ENCODE assay signal across 8 cellular contexts in genomic region chr10:35642023-35642792, GRCh38. TPM values are rescaled to one million over a fixed set of nuclear protein-coding genes. Genes with fewer than 3 reads are reported as not detected.
DNase-seq lines count a peak whose midpoint lies in the region; ATAC-seq and TF ChIP-seq lines count a peak whose summit lies in the region.

TSS of gene FZD8 (minus strand) at chr10:35642296. CDS start at chr10:35641429, 867 bp downstream.

- H3K4me1 Mint-ChIP-seq in neural crest cell = peaks cover 30% of the 10 kb centered on the region
- peaks cover 46% of the 10 kb centered on the region for H3K4me1 Mint-ChIP-seq in stimulated activated naive CD8-positive, alpha-beta T cell treated with anti-CD3 and anti-CD28 coated beads, Interleukin-15, amount 100 ng/mL, for 72 hours

- peak within 1 kb of the TSS; percentile 16 for H3K27ac Mint-ChIP-seq in neural crest cell (ENCODE audit: unreplicated experiment)
- H3K27ac Mint-ChIP-seq in stimulated activated naive CD8-positive, alpha-beta T cell treated with anti-CD3 and anti-CD28 coated beads, Interleukin-15, amount 100 ng/mL, for 72 hours = no peak within 1 kb of the TSS

- peak within 1 kb of the TSS; percentile 93 for H3K4me3 Mint-ChIP-seq in neural crest cell
- H3K4me3 Mint-ChIP-seq in stimulated activated naive CD8-positive, alpha-beta T cell treated with anti-CD3 and anti-CD28 coated beads, Interleukin-15, amount 100 ng/mL, for 72 hours = peak within 1 kb of the TSS; percentile 77 to 85

- no peaks in the 10 kb centered on the region for H3K9me3 ChIP-seq in HUES64 (ENCODE audit: insufficient read depth, low read depth, low read length)
- no peaks in the 10 kb centered on the region for H3K9me3 ChIP-seq in Peyer's patch

- H3K27ac ChIP-seq in HUES64 (ENCODE audit: low read depth, low read length) (peak within 1 kb of the TSS; percentile 79; the same call in 1 of the 2 replicates), Peyer's patch (peak within 1 kb of the TSS; percentile 63 to 87 (median 74))

- TF ChIP-seq POLR2A in Peyer's patch (IDR thresholded peaks at IDR 0.05) = peak; percentile 54 to 67

- under 1% methylated on average over 82 of the region's 82 CpGs for WGBS in HUES64

- DNase-seq in DMS114 treated with DMSO at 0.1 percent for 48 hours (lab: John Stamatoyannopoulos, UW; ENCODE audit: unreplicated experiment) = peak; percentile 91
- DNase-seq in Peyer's patch = peak; percentile 79 to 92 (median 91)
- DNase-seq in activated gamma-delta T cell treated with Interleukin-2 at 50 U/mL for 16 hours = peak; percentile 45
- peak; percentile 86 to 96 for DNase-seq in foreskin fibroblast
- peak; percentile 74 for DNase-seq in neural crest cell (ENCODE audit: low read depth, low spot score)
- peak; percentile 65 to 71 for DNase-seq in stimulated activated naive CD8-positive, alpha-beta T cell treated with anti-CD3 and anti-CD28 coated beads, Interleukin-15, amount 100 ng/mL, for 72 hours

- H3K9me3 Mint-ChIP-seq in neural crest cell = no peaks in the 10 kb centered on the region
- no peaks in the 10 kb centered on the region for H3K9me3 Mint-ChIP-seq in stimulated activated naive CD8-positive, alpha-beta T cell treated with anti-CD3 and anti-CD28 coated beads, Interleukin-15, amount 100 ng/mL, for 72 hours

- peak within 1 kb of the TSS; percentile 62 for H3K9ac ChIP-seq in HUES64 (ENCODE audit: low read depth, low read length)

- ATAC-seq in GM21528 (IDR thresholded peaks at IDR 0.05; ENCODE audit: low FRiP score, unreplicated experiment) = peak; percentile 94
- ATAC-seq in stimulated activated naive CD8-positive, alpha-beta T cell treated with anti-CD3 and anti-CD28 coated beads, Interleukin-15, amount 100 ng/mL, for 72 hours = peak; percentile 85

- peaks cover 28% of the 10 kb centered on the region for H3K4me1 ChIP-seq in HUES64 (ENCODE audit: insufficient read depth, low read length)
- H3K4me1 ChIP-seq in Peyer's patch = peaks cover 0 to 31% (median 12%) of the 10 kb centered on the region in 4 donors

- peaks cover under 1% of the 10 kb centered on the region for H3K36me3 Mint-ChIP-seq in neural crest cell (ENCODE audit: low read depth)

- peaks cover 41% of the 10 kb centered on the region for H3K27me3 ChIP-seq in HUES64 (ENCODE audit: insufficient read depth, low read length)
- peaks cover 0 to 6% of the 10 kb centered on the region in 2 donors for H3K27me3 ChIP-seq in Peyer's patch

- TF ChIP-seq CTCF in Peyer's patch (IDR thresholded peaks at IDR 0.05) (peak in 1 of 6 experiments; percentile 0), foreskin fibroblast (IDR thresholded peaks at IDR 0.05; ENCODE audit: low read depth, low read length) (no peak), neural crest cell (conservative IDR thresholded peaks at IDR 0.05) (peak; percentile 32)

- H3K27me3 Mint-ChIP-seq in neural crest cell (ENCODE audit: low read depth) = peaks cover 81% of the 10 kb centered on the region
- peaks cover 80% of the 10 kb centered on the region for H3K27me3 Mint-ChIP-seq in stimulated activated naive CD8-positive, alpha-beta T cell treated with anti-CD3 and anti-CD28 coated beads, Interleukin-15, amount 100 ng/mL, for 72 hours

- H3K4me3 ChIP-seq in HUES64 (ENCODE audit: low read length) (peak within 1 kb of the TSS; percentile 82), Peyer's patch (peak within 1 kb of the TSS; percentile 56 to 89 (median 68)), foreskin fibroblast (ENCODE audit: low read depth in 1 of 2, low read length in 2 of 2) (peak within 1 kb of the TSS; percentile 55 to 56)

- H3K36me3 ChIP-seq in HUES64 (ENCODE audit: insufficient read depth, low read length) = no peaks in the 10 kb centered on the region
- no peaks in the 10 kb centered on the region for H3K36me3 ChIP-seq in Peyer's patch

RNA-seq across cellular contexts. Expression of gene FZD8, which starts in this region (rescaled TPM):
- 5.7 TPM for polyA plus RNA-seq in HUES64 (2013, experiment 1 of 2)
- polyA plus RNA-seq in HUES64 (2013, experiment 2 of 2) = 4.8 TPM
- total RNA-seq in Peyer's patch = 1 to 10 TPM in 2 of 4 donors, under 1 TPM in 2; 0.70 to 2.2 (median 1.2) TPM
- total RNA-seq in neural crest cell = 3.5 and 3.7 TPM in 2 replicates

Comparison
In these comparisons a context has a peak if more than half of its experiments do, and no peak if none do; other contexts are left out.
1. Peak in every context shown above with its lines: DNase-seq, ATAC-seq, H3K4me3 ChIP-seq and H3K27ac ChIP-seq.